In genomic region chr11:75547617-75548054, GRCh38 we compare ENCODE assay signal across 8 cellular contexts. TPM values are rescaled to one million over a fixed set of nuclear protein-coding genes. Genes with fewer than 3 reads are reported as not detected.
DNase-seq lines count a peak whose midpoint lies in the region; ATAC-seq and TF ChIP-seq lines count a peak whose summit lies in the region.

No MANE protein-coding gene starts in this region.

- H3K27me3 ChIP-seq in adrenal gland, result no peaks in the 10 kb centered on the region
- H3K27me3 ChIP-seq in left ventricle myocardium inferior (ENCODE audit: low read depth), result no peaks in the 10 kb centered on the region
- H3K27me3 ChIP-seq in psoas muscle (ENCODE audit: insufficient read depth in 3 of 3, low read length in 2 of 3), result no peaks in the 10 kb centered on the region

- peaks cover 0 to 7% of the 10 kb centered on the region in 2 donors for H3K4me1 ChIP-seq in adrenal gland (replicated peaks in 1 of 2)
- peaks cover 6% of the 10 kb centered on the region for H3K4me1 ChIP-seq in left ventricle myocardium inferior
- H3K4me1 ChIP-seq in psoas muscle, result no peaks in the 10 kb centered on the region

- WGBS in adrenal gland, 4 donors, result 15 to 22% (median 20%) methylated on average over 7 of the region's 7 CpGs
- 25 to 27% (median 26%) methylated on average over 7 of the region's 7 CpGs for WGBS in psoas muscle, 3 donors

- H3K9me3 ChIP-seq in adrenal gland (replicated peaks in 1 of 3) (no peaks in the 10 kb centered on the region), left ventricle myocardium inferior (replicated peaks) (no peaks in the 10 kb centered on the region), psoas muscle (no peaks in the 10 kb centered on the region)

- DNase-seq in AG09309 (ENCODE audit: low read depth) (no peak), NCI-H2227 (lab: John Stamatoyannopoulos, UW; ENCODE audit: unreplicated experiment) (peak; percentile 86), adrenal gland (peak; percentile 69 to 88 (median 77)), left ventricle myocardium inferior (peak; percentile 61), psoas muscle (peak; percentile 64 to 76)
- no peak for DNase-seq in stimulated activated naive CD4-positive, alpha-beta T cell (lab: John Stamatoyannopoulos, UW)

- H3K27ac ChIP-seq in adrenal gland, result no peak overlapping the region
- no peak overlapping the region for H3K27ac ChIP-seq in left ventricle myocardium inferior (replicated peaks)
- H3K27ac ChIP-seq in psoas muscle, result no peak overlapping the region

- intact Hi-C loops in adrenal gland (cut with DNase I) (loop anchor here in 1 of 2 donors (2.0 kb wide), 1 partner anchor 31 kb away; no protein-coding TSS in a partner anchor), left ventricle myocardium inferior (cut with micrococcal nuclease) (no loop called here), psoas muscle (cut with DNase I) (loop anchor here (1.0 to 5.0 kb wide), 5 partner anchors 30 to 320 kb away; partner anchors contain the start of gene DGAT2 (in 1 of the 2))

- H3K4me3 ChIP-seq in AG09309 (ENCODE audit: control insufficient read depth, low read depth, low read length) (no peak overlapping the region), adrenal gland (no peak overlapping the region), left ventricle myocardium inferior (no peak overlapping the region), psoas muscle (no peak overlapping the region)

- no peaks in the 10 kb centered on the region for H3K36me3 ChIP-seq in adrenal gland (replicated peaks in 1 of 2)
- no peaks in the 10 kb centered on the region for H3K36me3 ChIP-seq in left ventricle myocardium inferior
- no peaks in the 10 kb centered on the region for H3K36me3 ChIP-seq in psoas muscle (ENCODE audit: insufficient read depth in 1 of 2, low read depth in 1 of 2)

- TF ChIP-seq CTCF in AG09309 (IDR thresholded peaks at IDR 0.05; ENCODE audit: control insufficient read depth, insufficient read depth, low read depth, low read length, missing control alignments) (peak; percentile 86), GM12872 (IDR thresholded peaks at IDR 0.05; ENCODE audit: insufficient read depth, low read depth, low read length) (peak; percentile 85), adrenal gland (IDR thresholded peaks at IDR 0.05) (peak; percentile 80 to 96 (median 89)), left ventricle myocardium inferior (IDR thresholded peaks at IDR 0.05; ENCODE audit: borderline replicate concordance) (peak; percentile 91), psoas muscle (IDR thresholded peaks at IDR 0.05) (peak; percentile 86)

- TF ChIP-seq POLR2A in adrenal gland (IDR thresholded peaks at IDR 0.05), result no peak

- ATAC-seq in psoas muscle, result peak; percentile 87 to 94 (median 90)
- no peak for ATAC-seq in HG03378 (IDR thresholded peaks at IDR 0.05; ENCODE audit: unreplicated experiment)

RNA-seq across cellular contexts. Expression of gene SERPINH1, which starts 14.4 kb away (rescaled TPM):
- total RNA-seq in adrenal gland (100 to 1,000 TPM; 156 to 529 (median 221) TPM), left ventricle myocardium inferior (57.6 TPM), psoas muscle (10 to 100 TPM; 27.7 to 43.3 (median 31.3) TPM)
- polyA plus RNA-seq in adrenal gland (100 to 1,000 TPM in 2 of 3 donors, 10 to 100 TPM in 1; 93.6 to 152 (median 127) TPM), psoas muscle (10 to 100 TPM; 11.6 to 29.8 (median 15.6) TPM)

RNA-seq across cellular contexts. Expression of gene GDPD5, which starts 21.9 kb away (rescaled TPM):
- total RNA-seq in adrenal gland (10 to 100 TPM in 7 of 8 donors, 1 to 10 TPM in 1; 4.8 to 17.8 (median 14.5) TPM), left ventricle myocardium inferior (4.4 TPM), psoas muscle (10 to 100 TPM; 10.3 to 16.5 (median 12.7) TPM)
- polyA plus RNA-seq in adrenal gland (100 to 1,000 TPM in 1 of 3 donors, 10 to 100 TPM in 1, 1 to 10 TPM in 1; 4.1 to 110 (median 35.0) TPM), psoas muscle (10 to 100 TPM in 1 of 3 donors, 1 to 10 TPM in 2; 2.7 to 13.1 (median 6.4) TPM)

Comparison
In these comparisons a context has a peak if more than half of its experiments do, and no peak if none do; other contexts are left out.
1. DNase-seq: peak in NCI-H2227 (single experiment), adrenal gland (7 of 7), left ventricle myocardium inferior (single experiment) and psoas muscle (2 of 2); none in AG09309 (single experiment) and stimulated activated naive CD4-positive, alpha-beta T cell (0 of 6).
2. Peak in every context shown above with its lines, with median percentiles within 50 percentile points of each other: CTCF ChIP-seq.